ENCODE assay signal across 9 cellular contexts in the genomic region with DNA sequence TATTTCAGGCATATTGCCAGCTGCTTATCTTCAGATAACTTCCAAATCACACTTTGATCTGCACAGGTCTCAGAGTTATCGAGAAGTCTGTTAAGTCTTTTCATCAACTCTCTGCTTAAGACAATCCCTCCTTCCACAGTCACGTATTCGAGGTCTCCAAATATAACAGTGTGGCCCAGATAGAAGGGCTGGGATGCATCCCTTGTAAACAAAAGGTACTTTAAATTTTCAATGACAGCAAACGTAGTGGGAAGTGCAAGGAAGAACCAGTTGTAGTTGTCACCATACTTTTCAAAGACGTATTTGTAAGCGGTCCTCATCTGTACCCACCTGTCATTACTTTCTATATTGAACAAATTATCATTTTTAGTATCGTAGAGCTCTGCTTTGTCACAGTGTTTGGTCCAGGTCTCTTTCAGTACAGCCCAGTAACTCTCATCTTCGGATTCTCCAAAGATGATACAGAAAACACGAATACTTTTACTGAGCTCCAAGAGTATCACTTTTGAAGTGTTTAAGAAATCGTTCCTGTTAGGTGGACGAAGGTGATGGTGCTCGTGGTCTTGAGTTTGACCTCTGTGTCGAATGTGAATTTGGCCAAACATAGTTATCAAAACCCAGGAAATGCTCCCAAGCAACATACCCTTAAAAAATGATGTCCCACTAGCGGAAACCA. TPM values are rescaled to one million over a fixed set of nuclear protein-coding genes. Genes with fewer than 3 reads are reported as not detected.
DNase-seq lines count a peak whose midpoint lies in the region; ATAC-seq and TF ChIP-seq lines count a peak whose summit lies in the region.
"Had no signal": no experiment of that assay in that cellular context is flagged by ENCODE, and none has a peak within 500 bp of the region (broad histone marks: within the 10 kb centered on the region; RNA-seq: fewer than 3 reads in every experiment).

No MANE protein-coding gene starts in this region.

- H3K27ac ChIP-seq in RWPE2 (ENCODE audit: poor library complexity, severe bottlenecking), result no peak overlapping the region
- peak overlapping the region; percentile 28 to 70 (median 46) for H3K27ac ChIP-seq in esophagus muscularis mucosa (replicated peaks in 1 of 4)
- no peak overlapping the region for H3K27ac ChIP-seq in prostate gland
- H3K27ac ChIP-seq in neural progenitor cell, result no peak overlapping the region

- H3K27me3 ChIP-seq in Caco-2 (replicated peaks; ENCODE audit: control insufficient read depth, insufficient read depth, low read length) (no peaks in the 10 kb centered on the region), RWPE2 (ENCODE audit: insufficient read depth, poor library complexity, severe bottlenecking) (no peaks in the 10 kb centered on the region), esophagus muscularis mucosa (no peaks in the 10 kb centered on the region), prostate gland (replicated peaks; ENCODE audit: insufficient read depth) (no peaks in the 10 kb centered on the region), neural progenitor cell (no peaks in the 10 kb centered on the region)

- no peak overlapping the region for H3K9ac ChIP-seq in neural progenitor cell

- H3K4me2 ChIP-seq in neural progenitor cell, result no peak overlapping the region

- H3K79me2 ChIP-seq in neural progenitor cell (ENCODE audit: low read depth), result no peaks in the 10 kb centered on the region

- TSS peak; percentile 27 for BruUV-seq in Caco-2 (replicated peaks; lab: Mats Ljungman, UMichigan)

- POLR2A ChIA-PET in Caco-2 (lab: Charles Lee), result no interaction called here

- no peaks in the 10 kb centered on the region for H4K20me1 ChIP-seq in neural progenitor cell (ENCODE audit: low read depth)

- H3K4me3 ChIP-seq in Caco-2 (ENCODE audit: low read depth, low read length) (peak overlapping the region; percentile 36), RWPE2 (ENCODE audit: severe bottlenecking) (peak overlapping the region; percentile 29), esophagus muscularis mucosa (peak overlapping the region; percentile 59 to 75 (median 60)), prostate gland (peak overlapping the region; percentile 29 to 39), neural progenitor cell (no peak overlapping the region)

- no peaks in the 10 kb centered on the region for H3K36me3 ChIP-seq in Caco-2 (ENCODE audit: control insufficient read depth, insufficient read depth, low read length)
- H3K36me3 ChIP-seq in RWPE2 (ENCODE audit: low read depth), result no peaks in the 10 kb centered on the region
- no peaks in the 10 kb centered on the region for H3K36me3 ChIP-seq in esophagus muscularis mucosa
- H3K36me3 ChIP-seq in prostate gland, result no peaks in the 10 kb centered on the region
- H3K36me3 ChIP-seq in neural progenitor cell, result no peaks in the 10 kb centered on the region

- no peak for DNase-seq in Caco-2
- DNase-seq in RWPE2 (ENCODE audit: low spot score), result no peak
- no peak for DNase-seq in esophagus muscularis mucosa (ENCODE audit: extremely low spot score)
- DNase-seq in prostate gland (ENCODE audit: low spot score), result no peak
- DNase-seq in stimulated activated CD8-positive, alpha-beta memory T cell treated with anti-CD3 and anti-CD28 coated beads, Interleukin-4, amount 100 ng/mL, for 48 hours, result no peak
- DNase-seq in neural progenitor cell (ENCODE audit: low spot score), result no peak
- no peak for DNase-seq in superior temporal gyrus (ENCODE audit: extremely low spot score)
- DNase-seq: NCI-H345 had no signal

- TF ChIP-seq EP300 in esophagus muscularis mucosa (IDR thresholded peaks at IDR 0.05), result no peak

- no peak for TF ChIP-seq CTCF in Caco-2 (IDR thresholded peaks at IDR 0.05; ENCODE audit: insufficient read depth in 1 of 2, low read depth in 1 of 2, low read length in 1 of 2, severe bottlenecking in 1 of 2, unreplicated experiment in 1 of 2)
- TF ChIP-seq CTCF in RWPE2 (IDR thresholded peaks at IDR 0.05; ENCODE audit: poor library complexity, severe bottlenecking), result no peak
- TF ChIP-seq CTCF in esophagus muscularis mucosa (IDR thresholded peaks at IDR 0.05), result no peak
- TF ChIP-seq CTCF in prostate gland (IDR thresholded peaks at IDR 0.05), result no peak
- no peak for TF ChIP-seq CTCF in neural progenitor cell (IDR thresholded peaks at IDR 0.05)

- TF ChIP-seq POLR2A in esophagus muscularis mucosa (IDR thresholded peaks at IDR 0.05; ENCODE audit: low read depth), result no peak
- TF ChIP-seq POLR2A in prostate gland (IDR thresholded peaks at IDR 0.05), result no peak

- no peak overlapping the region for H2AFZ ChIP-seq in neural progenitor cell (replicated peaks)

- no peaks in the 10 kb centered on the region for H3K4me1 Mint-ChIP-seq in Caco-2 (ENCODE audit: low read depth, unreplicated experiment)
- peaks cover 3% of the 10 kb centered on the region for H3K4me1 Mint-ChIP-seq in neural progenitor cell

- H3K27me3 Mint-ChIP-seq in Caco-2 (ENCODE audit: insufficient read depth, unreplicated experiment), result peaks cover 6% of the 10 kb centered on the region
- H3K27me3 Mint-ChIP-seq in neural progenitor cell (ENCODE audit: insufficient read depth, low read depth), result no peaks in the 10 kb centered on the region

- intact Hi-C loops in Caco-2 (cut with micrococcal nuclease; ENCODE audit: unreplicated experiment) (no loop called here), esophagus muscularis mucosa (cut with DNase I) (loop anchor here (10.0 kb wide), 1 partner anchor 61 kb away; no protein-coding TSS in a partner anchor), prostate gland (cut with DNase I) (no loop called here)

- CTCF ChIA-PET in Caco-2 (lab: Charles Lee), result no interaction called here

- H3K9me3 Mint-ChIP-seq in Caco-2 (ENCODE audit: unreplicated experiment) (no peaks in the 10 kb centered on the region), neural progenitor cell (peaks cover 10% of the 10 kb centered on the region)

- ATAC-seq in RWPE2 (ENCODE audit: low read depth), result no peak
- no peak for ATAC-seq in HG03342 (IDR thresholded peaks at IDR 0.05; ENCODE audit: unreplicated experiment)

- no peaks in the 10 kb centered on the region for H3K9me3 ChIP-seq in Caco-2
- H3K9me3 ChIP-seq in RWPE2 (ENCODE audit: severe bottlenecking), result no peaks in the 10 kb centered on the region
- no peaks in the 10 kb centered on the region for H3K9me3 ChIP-seq in esophagus muscularis mucosa
- H3K9me3 ChIP-seq in prostate gland, result no peaks in the 10 kb centered on the region
- no peaks in the 10 kb centered on the region for H3K9me3 ChIP-seq in neural progenitor cell (ENCODE audit: low read depth)

- H3K27ac Mint-ChIP-seq in Caco-2 (ENCODE audit: unreplicated experiment) (no peak overlapping the region), neural progenitor cell (no peak overlapping the region)

- H3K36me3 Mint-ChIP-seq in Caco-2 (ENCODE audit: insufficient read depth, unreplicated experiment) (no peaks in the 10 kb centered on the region), neural progenitor cell (peaks cover 1% of the 10 kb centered on the region)

- H3K4me3 Mint-ChIP-seq in Caco-2 (ENCODE audit: unreplicated experiment), result peak overlapping the region; percentile 25
- H3K4me3 Mint-ChIP-seq in neural progenitor cell, result no peak overlapping the region

- H3K4me1 ChIP-seq in Caco-2 (no peaks in the 10 kb centered on the region), RWPE2 (ENCODE audit: insufficient read depth, poor library complexity, severe bottlenecking) (no peaks in the 10 kb centered on the region), esophagus muscularis mucosa (peaks cover 0 to 6% (median 5%) of the 10 kb centered on the region in 4 donors), prostate gland (replicated peaks) (no peaks in the 10 kb centered on the region), neural progenitor cell (no peaks in the 10 kb centered on the region)

- no peaks in the 10 kb centered on the region for H3F3A ChIP-seq in neural progenitor cell (ENCODE audit: low read depth)

- WGBS in esophagus muscularis mucosa, result 53% methylated on average over 14 of the region's 14 CpGs
- WGBS in prostate gland, result 44% methylated on average over 14 of the region's 14 CpGs

RNA-seq across cellular contexts. Expression of a gene that starts 0.4 kb away (rescaled TPM):
- total RNA-seq in Caco-2 (2022), result 0.37 and 1.0 TPM in 2 replicates
- total RNA-seq in esophagus muscularis mucosa, result under 1 TPM; 0.52 to 0.83 (median 0.73) TPM
- total RNA-seq in prostate gland, result 1 to 10 TPM in 1 of 2 donors, under 1 TPM in 1; 0.91 to 2.3 TPM
- total RNA-seq in neural progenitor cell (ENCODE audit: low replicate concordance), result 0.12 TPM in 1 of 2 replicates, not detected in the other

RNA-seq across cellular contexts. Expression of a gene that starts 38.7 kb away (rescaled TPM):
- total RNA-seq in Caco-2 (2022), result 0.28 and 1.5 TPM in 2 replicates
- 10 to 100 TPM; 20.3 to 32.4 (median 25.1) TPM for total RNA-seq in esophagus muscularis mucosa
- 10 to 100 TPM in 1 of 2 donors, 1 to 10 TPM in 1; 5.9 to 25.2 TPM for total RNA-seq in prostate gland
- 7.9 and 11.2 TPM in 2 replicates for total RNA-seq in neural progenitor cell (ENCODE audit: low replicate concordance)

Comparison
In these comparisons a context has a peak if more than half of its experiments do, and no peak if none do; other contexts are left out.
1. H3K27ac ChIP-seq: peak in esophagus muscularis mucosa (4 of 4); none in RWPE2 (single experiment), prostate gland (0 of 2) and neural progenitor cell (single experiment).